In the genomic region with DNA sequence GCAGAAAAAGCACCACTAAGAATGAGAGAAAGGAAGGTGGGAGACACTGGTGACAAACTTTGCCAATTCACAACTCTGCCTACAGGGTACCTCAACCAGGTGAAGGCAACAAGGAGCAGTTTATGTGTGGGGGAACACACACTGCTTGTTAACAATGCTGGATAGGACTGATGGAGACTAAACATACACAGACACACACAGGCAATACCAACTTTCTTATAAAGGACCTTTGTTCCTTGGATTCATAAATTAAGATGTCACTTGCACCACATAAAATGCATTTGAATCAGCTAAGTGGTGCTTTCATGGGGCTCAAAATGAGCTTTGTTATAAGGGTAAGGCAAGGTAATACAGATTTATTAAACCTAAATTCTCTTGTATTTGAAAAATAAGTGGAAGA, we compare ENCODE assay signal across 1 cellular context.
TF ChIP-seq lines count a peak whose summit lies in the region.

No MANE protein-coding gene starts in this region.

TF ChIP-seq in GM23338, 12 proteins besides CTCF, POLR2A, EP300 and RAD21 (continued from another document):
- TF ChIP-seq, protein P1, sequence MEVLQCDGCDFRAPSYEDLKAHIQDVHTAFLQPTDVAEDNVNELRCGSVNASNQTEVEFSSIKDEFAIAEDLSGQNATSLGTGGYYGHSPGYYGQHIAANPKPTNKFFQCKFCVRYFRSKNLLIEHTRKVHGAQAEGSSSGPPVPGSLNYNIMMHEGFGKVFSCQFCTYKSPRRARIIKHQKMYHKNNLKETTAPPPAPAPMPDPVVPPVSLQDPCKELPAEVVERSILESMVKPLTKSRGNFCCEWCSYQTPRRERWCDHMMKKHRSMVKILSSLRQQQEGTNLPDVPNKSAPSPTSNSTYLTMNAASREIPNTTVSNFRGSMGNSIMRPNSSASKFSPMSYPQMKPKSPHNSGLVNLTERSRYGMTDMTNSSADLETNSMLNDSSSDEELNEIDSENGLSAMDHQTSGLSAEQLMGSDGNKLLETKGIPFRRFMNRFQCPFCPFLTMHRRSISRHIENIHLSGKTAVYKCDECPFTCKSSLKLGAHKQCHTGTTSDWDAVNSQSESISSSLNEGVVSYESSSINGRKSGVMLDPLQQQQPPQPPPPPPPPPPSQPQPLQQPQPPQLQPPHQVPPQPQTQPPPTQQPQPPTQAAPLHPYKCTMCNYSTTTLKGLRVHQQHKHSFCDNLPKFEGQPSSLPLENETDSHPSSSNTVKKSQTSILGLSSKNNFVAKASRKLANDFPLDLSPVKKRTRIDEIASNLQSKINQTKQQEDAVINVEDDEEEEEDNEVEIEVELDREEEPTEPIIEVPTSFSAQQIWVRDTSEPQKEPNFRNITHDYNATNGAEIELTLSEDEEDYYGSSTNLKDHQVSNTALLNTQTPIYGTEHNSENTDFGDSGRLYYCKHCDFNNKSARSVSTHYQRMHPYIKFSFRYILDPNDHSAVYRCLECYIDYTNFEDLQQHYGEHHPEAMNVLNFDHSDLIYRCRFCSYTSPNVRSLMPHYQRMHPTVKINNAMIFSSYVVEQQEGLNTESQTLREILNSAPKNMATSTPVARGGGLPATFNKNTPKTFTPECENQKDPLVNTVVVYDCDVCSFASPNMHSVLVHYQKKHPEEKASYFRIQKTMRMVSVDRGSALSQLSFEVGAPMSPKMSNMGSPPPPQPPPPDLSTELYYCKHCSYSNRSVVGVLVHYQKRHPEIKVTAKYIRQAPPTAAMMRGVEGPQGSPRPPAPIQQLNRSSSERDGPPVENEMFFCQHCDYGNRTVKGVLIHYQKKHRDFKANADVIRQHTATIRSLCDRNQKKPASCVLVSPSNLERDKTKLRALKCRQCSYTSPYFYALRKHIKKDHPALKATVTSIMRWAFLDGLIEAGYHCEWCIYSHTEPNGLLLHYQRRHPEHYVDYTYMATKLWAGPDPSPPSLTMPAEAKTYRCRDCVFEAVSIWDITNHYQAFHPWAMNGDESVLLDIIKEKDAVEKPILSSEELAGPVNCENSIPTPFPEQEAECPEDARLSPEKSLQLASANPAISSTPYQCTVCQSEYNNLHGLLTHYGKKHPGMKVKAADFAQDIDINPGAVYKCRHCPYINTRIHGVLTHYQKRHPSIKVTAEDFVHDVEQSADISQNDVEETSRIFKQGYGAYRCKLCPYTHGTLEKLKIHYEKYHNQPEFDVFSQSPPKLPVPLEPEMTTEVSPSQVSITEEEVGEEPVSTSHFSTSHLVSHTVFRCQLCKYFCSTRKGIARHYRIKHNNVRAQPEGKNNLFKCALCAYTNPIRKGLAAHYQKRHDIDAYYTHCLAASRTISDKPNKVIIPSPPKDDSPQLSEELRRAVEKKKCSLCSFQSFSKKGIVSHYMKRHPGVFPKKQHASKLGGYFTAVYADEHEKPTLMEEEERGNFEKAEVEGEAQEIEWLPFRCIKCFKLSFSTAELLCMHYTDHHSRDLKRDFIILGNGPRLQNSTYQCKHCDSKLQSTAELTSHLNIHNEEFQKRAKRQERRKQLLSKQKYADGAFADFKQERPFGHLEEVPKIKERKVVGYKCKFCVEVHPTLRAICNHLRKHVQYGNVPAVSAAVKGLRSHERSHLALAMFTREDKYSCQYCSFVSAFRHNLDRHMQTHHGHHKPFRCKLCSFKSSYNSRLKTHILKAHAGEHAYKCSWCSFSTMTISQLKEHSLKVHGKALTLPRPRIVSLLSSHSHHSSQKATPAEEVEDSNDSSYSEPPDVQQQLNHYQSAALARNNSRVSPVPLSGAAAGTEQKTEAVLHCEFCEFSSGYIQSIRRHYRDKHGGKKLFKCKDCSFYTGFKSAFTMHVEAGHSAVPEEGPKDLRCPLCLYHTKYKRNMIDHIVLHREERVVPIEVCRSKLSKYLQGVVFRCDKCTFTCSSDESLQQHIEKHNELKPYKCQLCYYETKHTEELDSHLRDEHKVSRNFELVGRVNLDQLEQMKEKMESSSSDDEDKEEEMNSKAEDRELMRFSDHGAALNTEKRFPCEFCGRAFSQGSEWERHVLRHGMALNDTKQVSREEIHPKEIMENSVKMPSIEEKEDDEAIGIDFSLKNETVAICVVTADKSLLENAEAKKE (CRISPR knock-in tag; IDR thresholded peaks at IDR 0.05): no peak
- TF ChIP-seq ZNF331 (CRISPR knock-in tag; IDR thresholded peaks at IDR 0.05; ENCODE audit: low read depth): no peak
- TF ChIP-seq NANOG (IDR thresholded peaks at IDR 0.05; ENCODE audit: borderline replicate concordance): no peak
